ENCODE assay signal across 8 cellular contexts in genomic region chr2:9422321-9423099, GRCh38. TPM values are rescaled to one million over a fixed set of nuclear protein-coding genes. Genes with fewer than 3 reads are reported as not detected.
DNase-seq lines count a peak whose midpoint lies in the region; ATAC-seq and TF ChIP-seq lines count a peak whose summit lies in the region.

No MANE protein-coding gene starts in this region.

- H3K4me3 Mint-ChIP-seq in central memory CD8-positive, alpha-beta T cell, result no peak overlapping the region

- H3K27ac ChIP-seq in VCaP, result peak overlapping the region; percentile 85

- H3K27ac Mint-ChIP-seq in central memory CD8-positive, alpha-beta T cell (ENCODE audit: low read depth), result peak overlapping the region; percentile 93

- no peaks in the 10 kb centered on the region for H3K27me3 Mint-ChIP-seq in central memory CD8-positive, alpha-beta T cell

- in situ Hi-C loops in G401 (cut with HindIII; ENCODE audit: low sequenced_read_pairs), result no loop called here

- H3K36me3 Mint-ChIP-seq in central memory CD8-positive, alpha-beta T cell (ENCODE audit: insufficient read depth), result peaks cover 14% of the 10 kb centered on the region

- peak; percentile 29 for ATAC-seq in GM21576 (IDR thresholded peaks at IDR 0.05; ENCODE audit: unreplicated experiment)
- peak; percentile 28 for ATAC-seq in central memory CD8-positive, alpha-beta T cell (replicated peaks; ENCODE audit: extremely low read depth, poor library complexity, severe bottlenecking)

- DNase-seq in G401 (ENCODE audit: low spot score), result peak; percentile 72
- DNase-seq in HuH-7.5 (ENCODE audit: low spot score), result peak; percentile 38
- peak; percentile 18 to 21 for DNase-seq in central memory CD8-positive, alpha-beta T cell (ENCODE audit: low spot score in 2 of 2)
- peak; percentile 57 for DNase-seq in kidney tubule cell (ENCODE audit: low spot score)
- DNase-seq in stimulated activated CD4-positive, alpha-beta T cell treated with anti-CD3 and anti-CD28 coated beads, Interleukin-1b, Interleukin-23, amount 100 ng/mL, for 24 hours (ENCODE audit: low read depth in 4 of 4, low spot score in 1 of 4), result peak; percentile 5 to 25 (median 20)
- no peak for DNase-seq in SKM-1 (lab: John Stamatoyannopoulos, UW; ENCODE audit: unreplicated experiment)

- H3K9me3 Mint-ChIP-seq in central memory CD8-positive, alpha-beta T cell, result no peaks in the 10 kb centered on the region

- H3K4me1 Mint-ChIP-seq in central memory CD8-positive, alpha-beta T cell, result peaks cover 40% of the 10 kb centered on the region

- no peak for TF ChIP-seq CTCF in VCaP (conservative IDR thresholded peaks at IDR 0.05)

RNA-seq across cellular contexts. Expression of gene ITGB1BP1, which starts 0.8 kb away (rescaled TPM):
- total RNA-seq in G401 (2014; rRNA removed; shearing (Covaris generic)), result 45.7 and 72.9 TPM in 2 replicates

RNA-seq across cellular contexts. Expression of gene CPSF3, which starts 0.9 kb away (rescaled TPM):
- total RNA-seq in G401 (2014; rRNA removed; shearing (Covaris generic)), result 42.7 and 47.8 TPM in 2 replicates

RNA-seq across cellular contexts. Expression of gene IAH1, which starts 51.8 kb away (rescaled TPM):
- not detected in 2 replicates for total RNA-seq in G401 (2014; rRNA removed; shearing (Covaris generic))
